ENCODE assay signal across 12 cellular contexts in the genomic region with DNA sequence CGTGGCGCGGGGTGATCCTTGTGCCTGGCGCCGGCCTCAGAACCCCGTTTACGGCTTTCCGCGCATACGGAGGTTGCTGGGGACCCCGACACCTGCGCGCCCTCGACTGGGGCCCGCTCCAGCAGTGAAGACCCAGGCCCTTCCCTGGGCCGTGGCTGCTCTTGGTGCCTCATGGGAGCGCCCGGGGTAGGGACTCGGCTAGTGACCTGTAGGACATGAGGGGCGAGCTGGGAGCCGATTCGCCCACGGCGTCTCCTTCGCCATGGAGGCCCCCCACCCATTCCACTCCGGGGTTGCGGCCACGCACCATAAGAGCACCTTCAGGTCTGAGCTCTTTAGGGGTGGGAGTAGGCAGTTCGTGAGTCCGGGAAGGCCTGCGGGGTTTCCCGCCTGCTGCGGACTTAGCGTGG. TPM values are rescaled to one million over a fixed set of nuclear protein-coding genes. Genes with fewer than 3 reads are reported as not detected.
DNase-seq lines count a peak whose midpoint lies in the region; ATAC-seq, FAIRE-seq and TF ChIP-seq lines count a peak whose summit lies in the region.
"Had no signal": no experiment of that assay in that cellular context is flagged by ENCODE, and none has a peak within 500 bp of the region (broad histone marks: within the 10 kb centered on the region; RNA-seq: fewer than 3 reads in every experiment).

No MANE protein-coding gene starts in this region.

- peak overlapping the region; percentile 98 for H2AFZ ChIP-seq in PC-3 (ENCODE audit: low read length)

- H3K4me3 Mint-ChIP-seq in glutamatergic neuron (ENCODE audit: unreplicated experiment): peak overlapping the region; percentile 84
- H3K4me3 Mint-ChIP-seq in activated CD4-positive, alpha-beta memory T cell treated with anti-CD3 and anti-CD28 coated beads for 36 hours: no peak overlapping the region

- H3K27ac ChIP-seq in A549 (peak overlapping the region; percentile 60 to 81), PC-3 (ENCODE audit: low read length) (no peak overlapping the region), uterus (no peak overlapping the region)

- TF ChIP-seq RAD21 in A549 (conservative IDR thresholded peaks at IDR 0.05 in 1 of 2, IDR thresholded peaks at IDR 0.05 in 1 of 2): no peak

- intact Hi-C loops in PC-3 (cut with micrococcal nuclease): no loop called here
- intact Hi-C loops in activated CD4-positive, alpha-beta memory T cell treated with anti-CD3 and anti-CD28 coated beads for 36 hours (cut with micrococcal nuclease): no loop called here
- intact Hi-C loops in uterus (cut with DNase I; ENCODE audit: low total_unique reads): no loop called here

- BruUV-seq in PC-3 (replicated peaks; lab: Mats Ljungman, UMichigan): no TSS peak

- ATAC-seq in A549 (no peak; a peak in 1 of 6 replicates), PC-3 (no peak), omental fat pad (ENCODE audit: low FRiP score) (peak; percentile 7), HG03139 (IDR thresholded peaks at IDR 0.05; ENCODE audit: unreplicated experiment) (no peak)

- no peaks in the 10 kb centered on the region for H3K36me3 Mint-ChIP-seq in glutamatergic neuron (ENCODE audit: unreplicated experiment)
- H3K36me3 Mint-ChIP-seq in activated CD4-positive, alpha-beta memory T cell treated with anti-CD3 and anti-CD28 coated beads for 36 hours: no peaks in the 10 kb centered on the region

- TF ChIP-seq CTCF in A549 (IDR thresholded peaks at IDR 0.05): no peak
- TF ChIP-seq CTCF in PC-3 (conservative IDR thresholded peaks at IDR 0.05; ENCODE audit: low read depth, low read length): no peak
- TF ChIP-seq CTCF in glutamatergic neuron (IDR thresholded peaks at IDR 0.05; ENCODE audit: partially characterized antibody, unreplicated experiment): no peak
- TF ChIP-seq CTCF in omental fat pad (IDR thresholded peaks at IDR 0.05): no peak
- no peak for TF ChIP-seq CTCF in uterus (IDR thresholded peaks at IDR 0.05)

- H3K9me2 ChIP-seq in PC-3 (replicated peaks; ENCODE audit: low read length): no peaks in the 10 kb centered on the region

- no peaks in the 10 kb centered on the region for H4K20me1 ChIP-seq in PC-3 (ENCODE audit: low read length)

- POLR2A ChIA-PET in A549 (lab: Yijun Ruan, JAX): interaction anchor here (2.2 kb wide), 1 partner anchor 295 kb away, joined by 5 read pairs; no protein-coding TSS in a partner anchor
- POLR2A ChIA-PET in PC-3 (lab: Charles Lee; ENCODE audit: unreplicated experiment): no interaction called here
- POLR2A ChIA-PET in activated CD4-positive, alpha-beta memory T cell treated with anti-CD3 and anti-CD28 coated beads for 36 hours (lab: Charles Lee): no interaction called here

- H3K4me1 ChIP-seq in A549 (peaks cover 5% of the 10 kb centered on the region; the same call in 2 of the 3 replicates), PC-3 (ENCODE audit: insufficient read depth, low read length) (peaks cover 9% of the 10 kb centered on the region), uterus (peaks cover 0 to 9% of the 10 kb centered on the region in 2 donors)

- H3K27me3 Mint-ChIP-seq in glutamatergic neuron (ENCODE audit: unreplicated experiment): peaks cover 12% of the 10 kb centered on the region
- H3K27me3 Mint-ChIP-seq in activated CD4-positive, alpha-beta memory T cell treated with anti-CD3 and anti-CD28 coated beads for 36 hours: peaks cover 50% of the 10 kb centered on the region

- no peaks in the 10 kb centered on the region for H3K79me2 ChIP-seq in PC-3 (ENCODE audit: low read length)

- H3K4me3 ChIP-seq in A549 (peak overlapping the region; percentile 51), PC-3 (ENCODE audit: low read length) (peak overlapping the region; percentile 82), uterus (no peak overlapping the region)

- FAIRE-seq in A549 (lab: Jason Lieb, UNC): no peak

- TF ChIP-seq EP300 in A549 (IDR thresholded peaks at IDR 0.05): no peak

- peaks cover 4% of the 10 kb centered on the region for H3K4me1 Mint-ChIP-seq in glutamatergic neuron (ENCODE audit: low read depth, unreplicated experiment)
- H3K4me1 Mint-ChIP-seq in activated CD4-positive, alpha-beta memory T cell treated with anti-CD3 and anti-CD28 coated beads for 36 hours (ENCODE audit: low read depth): no peaks in the 10 kb centered on the region

- no peak for DNase-seq in A549 (ENCODE audit: low read depth in 1 of 2, low spot score in 1 of 2)
- no peak for DNase-seq in PC-3
- no peak for DNase-seq in glutamatergic neuron
- no peak for DNase-seq in omental fat pad (ENCODE audit: low spot score)
- no peak for DNase-seq in activated CD4-positive, alpha-beta memory T cell treated with anti-CD3 and anti-CD28 coated beads for 36 hours
- DNase-seq in uterus: no peak
- no peak for DNase-seq in ureter (ENCODE audit: low spot score)
- DNase-seq: activated CD4-positive, alpha-beta T cell treated with anti-CD3 and anti-CD28 coated beads, Interleukin-2, amount 50 U/mL, for 48 hours; anterior cingulate cortex; hypothalamus; RPMI8226 had no signal

- H3K9ac ChIP-seq in PC-3 (ENCODE audit: low read length): peak overlapping the region; percentile 36; the same call in 1 of the 2 replicates

- H3K9me3 ChIP-seq in A549 (no peaks in the 10 kb centered on the region), PC-3 (ENCODE audit: low read length) (no peaks in the 10 kb centered on the region), uterus (no peaks in the 10 kb centered on the region)

- H3K4me2 ChIP-seq in A549: peak overlapping the region; percentile 89
- peak overlapping the region; percentile 99 for H3K4me2 ChIP-seq in PC-3 (ENCODE audit: low read length)

- CTCF ChIA-PET in A549 (lab: Yijun Ruan, JAX): interaction anchor here (0.6 to 10.8 kb wide), 26 partner anchors 8 to 585 kb away, joined by 3 to 130 read pairs (median 5); a partner anchor contains a TSS
- CTCF ChIA-PET in PC-3 (lab: Charles Lee): interaction anchor here (1.8 to 2.7 kb wide), 2 partner anchors 295 to 470 kb away, joined by 18 to 23 read pairs; no protein-coding TSS in a partner anchor
- CTCF ChIA-PET in activated CD4-positive, alpha-beta memory T cell treated with anti-CD3 and anti-CD28 coated beads for 36 hours (lab: Charles Lee): no interaction called here

- no peaks in the 10 kb centered on the region for H3K36me3 ChIP-seq in PC-3 (ENCODE audit: low read depth, low read length)
- H3K36me3 ChIP-seq in uterus: no peaks in the 10 kb centered on the region

- TF ChIP-seq POLR2A in A549 (IDR thresholded peaks at IDR 0.05; ENCODE audit: low read length): no peak
- no peak for TF ChIP-seq POLR2A in uterus (IDR thresholded peaks at IDR 0.05)

- no peaks in the 10 kb centered on the region for H3K9me3 Mint-ChIP-seq in glutamatergic neuron (ENCODE audit: unreplicated experiment)
- H3K9me3 Mint-ChIP-seq in activated CD4-positive, alpha-beta memory T cell treated with anti-CD3 and anti-CD28 coated beads for 36 hours: no peaks in the 10 kb centered on the region

- H3F3A ChIP-seq in PC-3 (ENCODE audit: low read length, unreplicated experiment): no peaks in the 10 kb centered on the region

- H3K27me3 ChIP-seq in PC-3 (ENCODE audit: low read length) (no peaks in the 10 kb centered on the region), uterus (peaks cover 0 to 46% of the 10 kb centered on the region in 2 donors)

- no peak overlapping the region for H3K27ac Mint-ChIP-seq in glutamatergic neuron (ENCODE audit: unreplicated experiment)
- no peak overlapping the region for H3K27ac Mint-ChIP-seq in activated CD4-positive, alpha-beta memory T cell treated with anti-CD3 and anti-CD28 coated beads for 36 hours

- 5% methylated on average over 4 of the region's 34 CpGs for WGBS in A549 (ENCODE audit: missing lambda C conversion rate)

TF ChIP-seq in A549, 52 proteins besides CTCF, POLR2A, EP300 and RAD21 (continues in another document):
- TF ChIP-seq KDM1A (IDR thresholded peaks at IDR 0.05; ENCODE audit: low read depth) (no peak), ZSCAN20 (CRISPR knock-in tag; IDR thresholded peaks at IDR 0.05) (no peak), CHD2 (IDR thresholded peaks at IDR 0.05; ENCODE audit: low read length, partially characterized antibody) (no peak), CBX2 (IDR thresholded peaks at IDR 0.05; ENCODE audit: borderline replicate concordance, low read depth) (no peak), TP53 (CRISPR knock-in tag; IDR thresholded peaks at IDR 0.05) (no peak), EHF (CRISPR knock-in tag; IDR thresholded peaks at IDR 0.05) (no peak), RCOR1 (IDR thresholded peaks at IDR 0.05; ENCODE audit: low read depth, low read length) (no peak), HOXA7 (CRISPR knock-in tag; IDR thresholded peaks at IDR 0.05) (no peak), JUN (IDR thresholded peaks at IDR 0.05) (no peak), TFCP2L1 (CRISPR knock-in tag; IDR thresholded peaks at IDR 0.05) (no peak)
- TF ChIP-seq, protein P1, sequence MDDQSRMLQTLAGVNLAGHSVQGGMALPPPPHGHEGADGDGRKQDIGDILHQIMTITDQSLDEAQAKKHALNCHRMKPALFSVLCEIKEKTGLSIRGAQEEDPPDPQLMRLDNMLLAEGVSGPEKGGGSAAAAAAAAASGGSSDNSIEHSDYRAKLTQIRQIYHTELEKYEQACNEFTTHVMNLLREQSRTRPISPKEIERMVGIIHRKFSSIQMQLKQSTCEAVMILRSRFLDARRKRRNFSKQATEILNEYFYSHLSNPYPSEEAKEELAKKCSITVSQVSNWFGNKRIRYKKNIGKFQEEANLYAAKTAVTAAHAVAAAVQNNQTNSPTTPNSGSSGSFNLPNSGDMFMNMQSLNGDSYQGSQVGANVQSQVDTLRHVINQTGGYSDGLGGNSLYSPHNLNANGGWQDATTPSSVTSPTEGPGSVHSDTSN (IDR thresholded peaks at IDR 0.05): no peak
- TF ChIP-seq, protein P2, sequence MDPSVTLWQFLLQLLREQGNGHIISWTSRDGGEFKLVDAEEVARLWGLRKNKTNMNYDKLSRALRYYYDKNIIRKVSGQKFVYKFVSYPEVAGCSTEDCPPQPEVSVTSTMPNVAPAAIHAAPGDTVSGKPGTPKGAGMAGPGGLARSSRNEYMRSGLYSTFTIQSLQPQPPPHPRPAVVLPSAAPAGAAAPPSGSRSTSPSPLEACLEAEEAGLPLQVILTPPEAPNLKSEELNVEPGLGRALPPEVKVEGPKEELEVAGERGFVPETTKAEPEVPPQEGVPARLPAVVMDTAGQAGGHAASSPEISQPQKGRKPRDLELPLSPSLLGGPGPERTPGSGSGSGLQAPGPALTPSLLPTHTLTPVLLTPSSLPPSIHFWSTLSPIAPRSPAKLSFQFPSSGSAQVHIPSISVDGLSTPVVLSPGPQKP (IDR thresholded peaks at IDR 0.05; ENCODE audit: low read depth, low read length): no peak

RNA-seq across cellular contexts. Expression of a gene that starts 14.2 kb away (rescaled TPM):
- polyA plus RNA-seq in A549 (2011; rRNA removed) (1.4 and 1.8 TPM in 2 replicates), A549 (2017; fragmentation: RNase III; extraction: RNeasy Plus Mini Kit Qiagen cat#74134 plus additional on column Dnase treatment) (0.63 to 0.75 TPM (median 0.66 TPM) in 3 replicates)
- 1.7 and 2.5 TPM in 2 replicates for polyA plus RNA-seq in A549 (2012; cell fraction: cytosol; rRNA removed)
- 1.4 and 4.1 TPM in 2 replicates for polyA plus RNA-seq in A549 (2012; cell fraction: nucleus; rRNA removed)
- polyA minus RNA-seq in A549 (2011; rRNA and poly(A)+ RNA removed): 1.7 and 1.8 TPM in 2 replicates
- total RNA-seq in PC-3 (2014; rRNA removed) (14.3 and 14.9 TPM in 2 replicates), glutamatergic neuron (ENCODE audit: unreplicated experiment) (not detected), omental fat pad (not detected), uterus (under 1 TPM in 3 of 4 donors, not detected in 1; 0.26 to 0.98 (median 0.29) TPM), ureter (2.1 TPM)
- total RNA-seq in activated CD4-positive, alpha-beta memory T cell treated with anti-CD3 and anti-CD28 coated beads for 36 hours: not detected

Comparison
In these comparisons a context has a peak if more than half of its experiments do, and no peak if none do; other contexts are left out.
1. H3K27ac ChIP-seq: peak in A549 (2 of 2); none in PC-3 (single experiment) and uterus (0 of 2).
2. H3K4me3 ChIP-seq: peak in A549 (single experiment) and PC-3 (single experiment); none in uterus (0 of 2).